ENCODE assay signal across 8 cellular contexts in genomic region chr5:113487779-113488644, GRCh38. TPM values are rescaled to one million over a fixed set of nuclear protein-coding genes. Genes with fewer than 3 reads are reported as not detected.
A peak's percentile ranks its signal among the peaks of the same experiment; 100 is the strongest.
DNase-seq lines count a peak whose midpoint lies in the region; ATAC-seq and TF ChIP-seq lines count a peak whose summit lies in the region.

Gene MCC, minus strand, starts transcription at chr5:113488453.

- peak; percentile 84 for DNase-seq in Caki2 (ENCODE audit: low read depth)
- DNase-seq in Peyer's patch: peak in 2 of 3 donors; percentile 57 to 73
- DNase-seq in anterior cingulate cortex (lab: John Stamatoyannopoulos, UW): peak in 56 of 58 donors; percentile 4 to 78 (median 47)
- peak; percentile 74 to 82 for DNase-seq in heart right ventricle
- DNase-seq in ovary: peak; percentile 54 to 83 (median 65)
- DNase-seq in OCI-LY7 (ENCODE audit: low spot score): no peak

- intact Hi-C loops in heart right ventricle (cut with DNase I): no loop called here
- intact Hi-C loops in ovary (cut with DNase I): no loop called here
- intact Hi-C loops in OCI-LY7 (cut with micrococcal nuclease; ENCODE audit: unreplicated experiment): no loop called here

- TF ChIP-seq POLR2A in Peyer's patch (IDR thresholded peaks at IDR 0.05) (no peak), ovary (IDR thresholded peaks at IDR 0.05) (no peak)

- no peak within 1 kb of the TSS for H3K4me2 ChIP-seq in OCI-LY7 (ENCODE audit: low read length)

- TF ChIP-seq CTCF in Peyer's patch (IDR thresholded peaks at IDR 0.05) (no peak), heart right ventricle (IDR thresholded peaks at IDR 0.05) (no peak), ovary (IDR thresholded peaks at IDR 0.05) (no peak), OCI-LY7 (conservative IDR thresholded peaks at IDR 0.05; ENCODE audit: low read length) (no peak)

- peaks cover 0 to 21% (median 2%) of the 10 kb centered on the region in 4 donors for H3K4me1 ChIP-seq in Peyer's patch
- peaks cover 0 to 27% (median 13%) of the 10 kb centered on the region in 9 donors for H3K4me1 ChIP-seq in heart right ventricle
- H3K4me1 ChIP-seq in ovary (ENCODE audit: insufficient read depth): no peaks in the 10 kb centered on the region
- no peaks in the 10 kb centered on the region for H3K4me1 ChIP-seq in OCI-LY7 (ENCODE audit: insufficient read depth, low read length, poor library complexity, severe bottlenecking)

- H3K9me3 ChIP-seq in Peyer's patch: peaks cover 0 to 12% (median 3%) of the 10 kb centered on the region in 4 donors
- peaks cover 0 to 18% (median 5%) of the 10 kb centered on the region in 11 donors for H3K9me3 ChIP-seq in heart right ventricle
- no peaks in the 10 kb centered on the region for H3K9me3 ChIP-seq in ovary
- peaks cover 11% of the 10 kb centered on the region; the same call in 1 of the 2 replicates for H3K9me3 ChIP-seq in OCI-LY7 (ENCODE audit: low read length)

- H3K79me2 ChIP-seq in OCI-LY7 (ENCODE audit: insufficient read depth, low read depth, low read length): no peaks in the 10 kb centered on the region

- WGBS in heart right ventricle, 2 donors: 0 to 1% methylated on average over 85 to 86 of the region's 86 CpGs
- 0 to 1% (median 0%) methylated on average over 82 to 86 of the region's 86 CpGs for WGBS in ovary, 3 donors

- CTCF ChIA-PET in OCI-LY7 (lab: Charles Lee; ENCODE audit: unreplicated experiment): no interaction called here

- H3K27ac ChIP-seq in Peyer's patch (peak within 1 kb of the TSS in 1 of 4 donors; percentile 35), heart right ventricle (peak within 1 kb of the TSS in 6 of 10 donors; percentile 1 to 49 (median 36)), ovary (no peak within 1 kb of the TSS), OCI-LY7 (ENCODE audit: low read depth, low read length, poor library complexity, severe bottlenecking) (no peak within 1 kb of the TSS)

- H2AFZ ChIP-seq in OCI-LY7 (ENCODE audit: low read length): no peak within 1 kb of the TSS

- H3K9me2 ChIP-seq in OCI-LY7 (ENCODE audit: insufficient read depth, low read length): no peaks in the 10 kb centered on the region

- ATAC-seq in HG03159 (IDR thresholded peaks at IDR 0.05; ENCODE audit: unreplicated experiment): peak; percentile 50
- ATAC-seq in heart right ventricle: peak; percentile 89 to 95 (median 92)
- no peak for ATAC-seq in HG02840 (IDR thresholded peaks at IDR 0.05; ENCODE audit: low FRiP score, unreplicated experiment)

- in situ Hi-C loops in Caki2 (cut with HindIII; ENCODE audit: low pct_unique_long_range_greater_than_20kb, low sequenced_read_pairs): no loop called here

- POLR2A ChIA-PET in OCI-LY7 (lab: Charles Lee): no interaction called here

- no peaks in the 10 kb centered on the region for H4K20me1 ChIP-seq in OCI-LY7 (ENCODE audit: insufficient read depth, low read length)

- no peak for TF ChIP-seq EP300 in ovary (IDR thresholded peaks at IDR 0.05)

- no TSS peak for BruUV-seq in OCI-LY7 (replicated peaks; lab: Mats Ljungman, UMichigan)

- no peaks in the 10 kb centered on the region for H3K36me3 ChIP-seq in Peyer's patch
- H3K36me3 ChIP-seq in heart right ventricle: no peaks in the 10 kb centered on the region
- no peaks in the 10 kb centered on the region for H3K36me3 ChIP-seq in ovary
- H3K36me3 ChIP-seq in OCI-LY7 (ENCODE audit: insufficient read depth, low read length): no peaks in the 10 kb centered on the region

- H3K4me3 ChIP-seq in Peyer's patch (peak within 1 kb of the TSS; percentile 24 to 64 (median 50)), heart right ventricle (peak within 1 kb of the TSS; percentile 40 to 75 (median 64)), ovary (peak within 1 kb of the TSS; percentile 58), OCI-LY7 (ENCODE audit: low read depth, low read length, poor library complexity, severe bottlenecking) (no peak within 1 kb of the TSS)

- no peaks in the 10 kb centered on the region for H3K27me3 ChIP-seq in Peyer's patch
- peaks cover 0 to 98% (median 25%) of the 10 kb centered on the region in 7 donors for H3K27me3 ChIP-seq in heart right ventricle
- no peaks in the 10 kb centered on the region for H3K27me3 ChIP-seq in ovary

RNA-seq across cellular contexts. Expression of gene MCC, which starts in this region (rescaled TPM):
- total RNA-seq in Caki2 (2014; rRNA removed; shearing (Covaris generic); ENCODE audit: low replicate concordance): 0.20 and 2.9 TPM in 2 replicates
- total RNA-seq in Peyer's patch (100 to 1,000 TPM in 1 of 4 donors, 1 to 10 TPM in 3; 1.2 to 133 (median 8.5) TPM), heart right ventricle (10 to 100 TPM; 19.3 to 34.1 (median 26.6) TPM), ovary (100 to 1,000 TPM in 5 of 7 donors, 10 to 100 TPM in 2; 53.1 to 262 (median 122) TPM), OCI-LY7 (2022) (0.04 and 0.25 TPM in 2 replicates)
- polyA plus RNA-seq in heart right ventricle (1 to 10 TPM; 4.2 to 8.0 TPM), ovary (10 to 100 TPM; 29.8 to 44.0 TPM)
- total RNA-seq in OCI-LY7 (2014; rRNA removed; shearing (Covaris generic)): 0.18 TPM in 1 of 2 replicates, not detected in the other

Comparison
In these comparisons a context has a peak if more than half of its experiments do, and no peak if none do; other contexts are left out.
1. H3K27ac ChIP-seq: peak in heart right ventricle (6 of 10); none in ovary (0 of 2) and OCI-LY7 (single experiment).